13 cellular contexts compared by ENCODE assay signal in the genomic region with DNA sequence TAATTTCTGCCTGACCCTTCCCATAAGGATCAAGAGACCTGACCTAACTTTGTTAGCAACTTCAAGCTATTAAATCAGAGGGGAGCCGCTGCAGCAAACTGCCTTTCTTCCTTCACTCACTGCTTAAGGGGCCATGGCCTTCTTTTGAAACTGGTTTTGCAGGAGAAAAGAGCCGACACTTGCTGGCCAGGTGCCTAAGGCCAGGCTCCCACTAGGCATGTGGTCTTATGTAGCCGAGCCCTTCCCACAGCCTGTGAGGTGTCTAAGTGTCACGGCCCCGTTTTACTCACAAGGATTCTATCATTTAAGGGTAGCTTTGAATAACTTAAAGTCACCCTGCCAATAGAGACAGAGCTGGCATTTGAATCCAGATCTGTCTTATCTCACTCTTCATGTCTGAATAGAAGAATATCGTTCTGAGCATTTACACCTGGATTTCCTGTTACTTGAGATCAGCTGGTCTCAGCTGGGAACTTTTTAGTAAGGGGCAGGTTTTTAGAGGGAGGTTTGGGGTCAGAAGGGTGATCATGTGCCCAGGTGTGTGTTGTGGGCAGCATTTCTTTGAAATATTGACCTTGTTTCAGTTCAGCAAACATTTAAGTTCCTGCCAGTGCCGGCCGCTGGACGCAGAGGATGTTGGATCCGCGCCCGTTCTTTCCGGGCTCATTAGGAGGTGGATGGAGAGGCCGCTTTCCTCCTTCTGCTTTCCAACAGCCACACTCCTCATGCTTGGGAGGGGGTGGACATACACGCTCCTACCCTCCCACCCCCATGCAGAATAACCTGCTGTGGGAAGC.
A peak's percentile ranks its signal among the peaks of the same experiment; 100 is the strongest.
DNase-seq lines count a peak whose midpoint lies in the region; ATAC-seq, FAIRE-seq and TF ChIP-seq lines count a peak whose summit lies in the region.
"Had no signal": no experiment of that assay in that cellular context is flagged by ENCODE, and none has a peak within 500 bp of the region (broad histone marks: within the 10 kb centered on the region; RNA-seq: fewer than 3 reads in every experiment).

No MANE protein-coding gene starts in this region.

- H3K36me3 ChIP-seq in body of pancreas (replicated peaks in 1 of 2; ENCODE audit: insufficient read depth in 1 of 2, low read depth in 2 of 2) (no peaks in the 10 kb centered on the region), liver (ENCODE audit: control insufficient read depth in 4 of 4, insufficient read depth in 3 of 4, low read depth in 1 of 4, low read length in 3 of 4) (peaks cover 0 to 7% (median 4%) of the 10 kb centered on the region in 4 donors), tibial artery (peaks cover 24 to 60% (median 32%) of the 10 kb centered on the region in 3 donors)

- DNase-seq in NCI-H1417 (lab: John Stamatoyannopoulos, UW) (peak; percentile 41 to 59 (median 44)), NCI-H1417 treated with DMSO at 0.1 percent for 48 hours (lab: John Stamatoyannopoulos, UW) (no peak), body of pancreas (peak; percentile 78 to 92 (median 86)), tibial artery (peak; percentile 69 to 78), urothelium cell line (ENCODE audit: low spot score) (no peak)
- DNase-seq in activated CD4-positive, alpha-beta T cell treated with anti-CD3 and anti-CD28 coated beads for 36 hours: no peak
- DNase-seq: activated CD4-positive, alpha-beta T cell treated with anti-CD3 and anti-CD28 coated beads, Interleukin-2, amount 50 U/mL, for 48 hours; brain microvascular endothelial cell; RPMI8226 had no signal

- H3K4me1 Mint-ChIP-seq in activated CD4-positive, alpha-beta T cell treated with anti-CD3 and anti-CD28 coated beads for 36 hours: peaks cover 15% of the 10 kb centered on the region

- no peaks in the 10 kb centered on the region for H3K9me3 ChIP-seq in body of pancreas
- no peaks in the 10 kb centered on the region for H3K9me3 ChIP-seq in liver (ENCODE audit: control insufficient read depth in 4 of 4, low read length in 3 of 4)
- H3K9me3 ChIP-seq in tibial artery: no peaks in the 10 kb centered on the region

- no peak overlapping the region for H3K27ac Mint-ChIP-seq in activated CD4-positive, alpha-beta T cell treated with anti-CD3 and anti-CD28 coated beads for 36 hours

- peaks cover 19% of the 10 kb centered on the region for H3K4me1 ChIP-seq in body of pancreas
- H3K4me1 ChIP-seq in liver (ENCODE audit: control insufficient read depth in 4 of 4, insufficient read depth in 4 of 4, low read length in 3 of 4): peaks cover 6 to 55% (median 45%) of the 10 kb centered on the region in 4 donors
- peaks cover 0 to 13% (median 5%) of the 10 kb centered on the region in 4 donors for H3K4me1 ChIP-seq in tibial artery

- H3K4me3 ChIP-seq in body of pancreas (no peak overlapping the region), liver (ENCODE audit: low read depth in 1 of 3, low read length in 3 of 3) (no peak overlapping the region), tibial artery (no peak overlapping the region)

- H3K27me3 ChIP-seq in body of pancreas (no peaks in the 10 kb centered on the region), liver (ENCODE audit: control insufficient read depth in 4 of 4, insufficient read depth in 4 of 4, low read length in 3 of 4) (no peaks in the 10 kb centered on the region), tibial artery (no peaks in the 10 kb centered on the region)
- H3K27me3 ChIP-seq: brain microvascular endothelial cell had no signal

- no peaks in the 10 kb centered on the region for H3K9me3 Mint-ChIP-seq in activated CD4-positive, alpha-beta T cell treated with anti-CD3 and anti-CD28 coated beads for 36 hours (ENCODE audit: low read depth)

- no peak for TF ChIP-seq POLR2A in body of pancreas (IDR thresholded peaks at IDR 0.05)

- intact Hi-C loops in body of pancreas (cut with DNase I) (no loop called here), tibial artery (cut with DNase I; ENCODE audit: low total_unique reads) (no loop called here)
- intact Hi-C loops in activated CD4-positive, alpha-beta T cell treated with anti-CD3 and anti-CD28 coated beads for 36 hours (cut with DNase I, micrococcal nuclease): no loop called here

- peak overlapping the region; percentile 48 to 69 (median 57) for H3K27ac ChIP-seq in body of pancreas
- H3K27ac ChIP-seq in liver (ENCODE audit: low read depth in 1 of 2, low read length in 2 of 2): peak overlapping the region; percentile 63 to 64
- peak overlapping the region; percentile 42 to 48 for H3K27ac ChIP-seq in tibial artery
- H3K27ac ChIP-seq: brain microvascular endothelial cell had no signal

- 7 to 11% methylated on average over 15 of the region's 15 CpGs for WGBS in body of pancreas, 2 donors
- WGBS in liver: 28% methylated on average over 15 of the region's 15 CpGs

- ATAC-seq in body of pancreas (peak; percentile 79), HG03108 (IDR thresholded peaks at IDR 0.05; ENCODE audit: unreplicated experiment) (no peak)
- no peak for ATAC-seq in activated CD4-positive, alpha-beta T cell treated with anti-CD3 and anti-CD28 coated beads for 36 hours

- no peaks in the 10 kb centered on the region for H3K27me3 Mint-ChIP-seq in activated CD4-positive, alpha-beta T cell treated with anti-CD3 and anti-CD28 coated beads for 36 hours

- no peak for TF ChIP-seq CTCF in body of pancreas (IDR thresholded peaks at IDR 0.05)
- no peak for TF ChIP-seq CTCF in liver (IDR thresholded peaks at IDR 0.05; ENCODE audit: low read depth, low read length, missing input control)
- TF ChIP-seq CTCF in tibial artery (IDR thresholded peaks at IDR 0.05): no peak

- peak overlapping the region in 1 of 2 donors; percentile 52 for H3K9ac ChIP-seq in liver (ENCODE audit: low read depth in 1 of 2, low read length in 2 of 2)

- no peak for FAIRE-seq in urothelium cell line (lab: Jason Lieb, UNC)
- FAIRE-seq: A204.1 had no signal

- CTCF ChIA-PET in activated CD4-positive, alpha-beta T cell treated with anti-CD3 and anti-CD28 coated beads for 36 hours (lab: Charles Lee): no interaction called here

- POLR2A ChIA-PET in activated CD4-positive, alpha-beta T cell treated with anti-CD3 and anti-CD28 coated beads for 36 hours (lab: Charles Lee): no interaction called here

- TF ChIP-seq RAD21 in liver (IDR thresholded peaks at IDR 0.05): peak; percentile 41 to 42

- H3K36me3 Mint-ChIP-seq in activated CD4-positive, alpha-beta T cell treated with anti-CD3 and anti-CD28 coated beads for 36 hours (ENCODE audit: low read depth): peaks cover 49% of the 10 kb centered on the region

- H3K4me3 Mint-ChIP-seq in activated CD4-positive, alpha-beta T cell treated with anti-CD3 and anti-CD28 coated beads for 36 hours: no peak overlapping the region
- H3K4me3 Mint-ChIP-seq: neural crest cell had no signal

TF ChIP-seq in liver, 16 proteins besides CTCF, POLR2A, EP300 and RAD21 (continues in another document):
- TF ChIP-seq GABPA (IDR thresholded peaks at IDR 0.05 in 1 of 2, conservative IDR thresholded peaks at IDR 0.05 in 1 of 2) (peak in 1 of 2 donors; percentile 52), HNF4A (conservative IDR thresholded peaks at IDR 0.05) (peak; percentile 63 to 87), NR2F2 (IDR thresholded peaks at IDR 0.05) (peak; percentile 57), TAF1 (conservative IDR thresholded peaks at IDR 0.05) (no peak), JUND (IDR thresholded peaks at IDR 0.05) (peak in 1 of 2 donors; percentile 69), MAX (IDR thresholded peaks at IDR 0.05) (peak; percentile 83), FOXA2 (IDR thresholded peaks at IDR 0.05) (peak; percentile 60), ATF3 (IDR thresholded peaks at IDR 0.05) (no peak), SP1 (IDR thresholded peaks at IDR 0.05) (peak; percentile 72)
- TF ChIP-seq, protein P1, sequence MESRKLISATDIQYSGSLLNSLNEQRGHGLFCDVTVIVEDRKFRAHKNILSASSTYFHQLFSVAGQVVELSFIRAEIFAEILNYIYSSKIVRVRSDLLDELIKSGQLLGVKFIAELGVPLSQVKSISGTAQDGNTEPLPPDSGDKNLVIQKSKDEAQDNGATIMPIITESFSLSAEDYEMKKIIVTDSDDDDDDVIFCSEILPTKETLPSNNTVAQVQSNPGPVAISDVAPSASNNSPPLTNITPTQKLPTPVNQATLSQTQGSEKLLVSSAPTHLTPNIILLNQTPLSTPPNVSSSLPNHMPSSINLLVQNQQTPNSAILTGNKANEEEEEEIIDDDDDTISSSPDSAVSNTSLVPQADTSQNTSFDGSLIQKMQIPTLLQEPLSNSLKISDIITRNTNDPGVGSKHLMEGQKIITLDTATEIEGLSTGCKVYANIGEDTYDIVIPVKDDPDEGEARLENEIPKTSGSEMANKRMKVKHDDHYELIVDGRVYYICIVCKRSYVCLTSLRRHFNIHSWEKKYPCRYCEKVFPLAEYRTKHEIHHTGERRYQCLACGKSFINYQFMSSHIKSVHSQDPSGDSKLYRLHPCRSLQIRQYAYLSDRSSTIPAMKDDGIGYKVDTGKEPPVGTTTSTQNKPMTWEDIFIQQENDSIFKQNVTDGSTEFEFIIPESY (IDR thresholded peaks at IDR 0.05): peak; percentile 68

Comparison
In these comparisons a context has a peak if more than half of its experiments do, and no peak if none do; other contexts are left out.
1. DNase-seq: peak in NCI-H1417 (3 of 3), body of pancreas (4 of 4) and tibial artery (2 of 2); none in NCI-H1417 treated with DMSO at 0.1 percent for 48 hours (single experiment), activated CD4-positive, alpha-beta T cell treated with anti-CD3 and anti-CD28 coated beads for 36 hours (single experiment) and urothelium cell line (single experiment).
2. Peak in every context shown above with its lines, with median percentiles within 50 percentile points of each other: H3K27ac ChIP-seq.